Comparison of ENCODE assay signal across 8 cellular contexts in genomic region chr3:120595788-120596115, GRCh38. TPM values are rescaled to one million over a fixed set of nuclear protein-coding genes. Genes with fewer than 3 reads are reported as not detected.
DNase-seq lines count a peak whose midpoint lies in the region; ATAC-seq, FAIRE-seq and TF ChIP-seq lines count a peak whose summit lies in the region.

No MANE protein-coding gene starts in this region.

- H3K27me3 Mint-ChIP-seq in activated T-cell treated with anti-CD3 and anti-CD28 coated beads, Interleukin-2, amount 50 U/mL, for 4 hours (ENCODE audit: low read depth) = no peaks in the 10 kb centered on the region
- H3K27me3 Mint-ChIP-seq in astrocyte (ENCODE audit: low read depth, unreplicated experiment) = no peaks in the 10 kb centered on the region

- peak overlapping the region; percentile 92 for H3K27ac Mint-ChIP-seq in astrocyte (ENCODE audit: unreplicated experiment)

- H3K4me3 ChIP-seq in astrocyte (ENCODE audit: insufficient read depth, low read depth, low read length) (peak overlapping the region; percentile 97), liver (ENCODE audit: low read depth in 1 of 3, low read length in 3 of 3) (peak overlapping the region; percentile 76 to 93 (median 81)), thymus (ENCODE audit: low read length) (peak overlapping the region; percentile 80)

- H3K4me3 Mint-ChIP-seq in activated T-cell treated with anti-CD3 and anti-CD28 coated beads, Interleukin-2, amount 50 U/mL, for 4 hours = peak overlapping the region; percentile 93
- peak overlapping the region; percentile 95 for H3K4me3 Mint-ChIP-seq in astrocyte (ENCODE audit: unreplicated experiment)

- H3K36me3 ChIP-seq in astrocyte (ENCODE audit: insufficient read depth, low read length) (peaks cover 20% of the 10 kb centered on the region), liver (ENCODE audit: control insufficient read depth in 4 of 4, insufficient read depth in 3 of 4, low read depth in 1 of 4, low read length in 3 of 4) (peaks cover 0 to 13% (median 6%) of the 10 kb centered on the region in 4 donors), thymus (ENCODE audit: control insufficient read depth, insufficient read depth) (peaks cover 4% of the 10 kb centered on the region)

- FAIRE-seq in astrocyte (lab: Jason Lieb, UNC) = no peak

- H3K4me2 ChIP-seq in astrocyte (ENCODE audit: low read length) = peak overlapping the region; percentile 87

- H3K4me1 Mint-ChIP-seq in activated T-cell treated with anti-CD3 and anti-CD28 coated beads, Interleukin-2, amount 50 U/mL, for 4 hours (ENCODE audit: low read depth) = peaks cover 17% of the 10 kb centered on the region
- H3K4me1 Mint-ChIP-seq in astrocyte (ENCODE audit: low read depth, unreplicated experiment) = peaks cover 1% of the 10 kb centered on the region

- H3K79me2 ChIP-seq in astrocyte (ENCODE audit: insufficient read depth, low read length) = peaks cover 32% of the 10 kb centered on the region

- peak overlapping the region; percentile 90 for H3K27ac ChIP-seq in astrocyte (ENCODE audit: low read depth, low read length)
- peak overlapping the region; percentile 84 to 90 for H3K27ac ChIP-seq in liver (ENCODE audit: low read depth in 1 of 2, low read length in 2 of 2)
- H3K27ac ChIP-seq in thymus (ENCODE audit: low read depth) = peak overlapping the region; percentile 22

- peaks cover 9% of the 10 kb centered on the region for H4K20me1 ChIP-seq in astrocyte (ENCODE audit: insufficient read depth, low read length)

- peaks cover 10% of the 10 kb centered on the region for H3K4me1 ChIP-seq in astrocyte (ENCODE audit: insufficient read depth, low read length)
- H3K4me1 ChIP-seq in liver (ENCODE audit: control insufficient read depth in 4 of 4, insufficient read depth in 4 of 4, low read length in 3 of 4) = peaks cover 1 to 21% (median 11%) of the 10 kb centered on the region in 4 donors
- peaks cover 7% of the 10 kb centered on the region for H3K4me1 ChIP-seq in thymus (ENCODE audit: control insufficient read depth, insufficient read depth, low read length)

- H3K9ac ChIP-seq in astrocyte (ENCODE audit: low read length) (peak overlapping the region; percentile 98), liver (ENCODE audit: low read depth in 1 of 2, low read length in 2 of 2) (peak overlapping the region; percentile 73 to 92)

- H3K9me3 Mint-ChIP-seq in activated T-cell treated with anti-CD3 and anti-CD28 coated beads, Interleukin-2, amount 50 U/mL, for 4 hours = no peaks in the 10 kb centered on the region
- H3K9me3 Mint-ChIP-seq in astrocyte (ENCODE audit: unreplicated experiment) = no peaks in the 10 kb centered on the region

- no peak for DNase-seq in activated T-cell treated with anti-CD3 and anti-CD28 coated beads, Interleukin-2, amount 50 U/mL, for 4 hours
- DNase-seq in activated T-cell treated with anti-CD3 and anti-CD28 coated beads for 4 hours (no peak), astrocyte (ENCODE audit: low read depth) (no peak), NCI-H1105 treated with DMSO at 0.1 percent for 48 hours (lab: John Stamatoyannopoulos, UW) (no peak), epidermal melanocyte (ENCODE audit: insufficient read length, low spot score) (no peak)

- TF ChIP-seq CTCF in astrocyte (IDR thresholded peaks at IDR 0.05; ENCODE audit: insufficient read depth, low read depth, low read length) (no peak), liver (IDR thresholded peaks at IDR 0.05; ENCODE audit: low read depth, low read length, missing input control) (no peak)

- H3K9me3 ChIP-seq in astrocyte (ENCODE audit: insufficient read depth, low read depth, low read length) (no peaks in the 10 kb centered on the region), liver (ENCODE audit: control insufficient read depth in 4 of 4, low read length in 3 of 4) (no peaks in the 10 kb centered on the region), thymus (ENCODE audit: control insufficient read depth) (no peaks in the 10 kb centered on the region)

- no peaks in the 10 kb centered on the region for H3K36me3 Mint-ChIP-seq in activated T-cell treated with anti-CD3 and anti-CD28 coated beads, Interleukin-2, amount 50 U/mL, for 4 hours (ENCODE audit: insufficient read depth)
- H3K36me3 Mint-ChIP-seq in astrocyte (ENCODE audit: low read depth, unreplicated experiment) = no peaks in the 10 kb centered on the region

- 2% methylated on average over 4 of the region's 4 CpGs for WGBS in liver
- 3% methylated on average over 4 of the region's 4 CpGs for WGBS in thymus

- H3K27me3 ChIP-seq in astrocyte (ENCODE audit: insufficient read depth, low read length) (no peaks in the 10 kb centered on the region), liver (ENCODE audit: control insufficient read depth in 4 of 4, insufficient read depth in 4 of 4, low read length in 3 of 4) (no peaks in the 10 kb centered on the region), thymus (ENCODE audit: control insufficient read depth, insufficient read depth) (no peaks in the 10 kb centered on the region)

- no peak for ATAC-seq in activated T-cell treated with anti-CD3 and anti-CD28 coated beads, Interleukin-2, amount 50 U/mL, for 4 hours
- ATAC-seq in HG03378 (IDR thresholded peaks at IDR 0.05; ENCODE audit: unreplicated experiment) = no peak

- no peak for TF ChIP-seq RAD21 in liver (IDR thresholded peaks at IDR 0.05)

- H2AFZ ChIP-seq in astrocyte (ENCODE audit: low read depth, low read length) = peak overlapping the region; percentile 90

TF ChIP-seq in liver, 16 proteins besides CTCF, POLR2A, EP300 and RAD21:
- no peak for TF ChIP-seq FOXA1 (IDR thresholded peaks at IDR 0.05)
- TF ChIP-seq, protein P1, sequence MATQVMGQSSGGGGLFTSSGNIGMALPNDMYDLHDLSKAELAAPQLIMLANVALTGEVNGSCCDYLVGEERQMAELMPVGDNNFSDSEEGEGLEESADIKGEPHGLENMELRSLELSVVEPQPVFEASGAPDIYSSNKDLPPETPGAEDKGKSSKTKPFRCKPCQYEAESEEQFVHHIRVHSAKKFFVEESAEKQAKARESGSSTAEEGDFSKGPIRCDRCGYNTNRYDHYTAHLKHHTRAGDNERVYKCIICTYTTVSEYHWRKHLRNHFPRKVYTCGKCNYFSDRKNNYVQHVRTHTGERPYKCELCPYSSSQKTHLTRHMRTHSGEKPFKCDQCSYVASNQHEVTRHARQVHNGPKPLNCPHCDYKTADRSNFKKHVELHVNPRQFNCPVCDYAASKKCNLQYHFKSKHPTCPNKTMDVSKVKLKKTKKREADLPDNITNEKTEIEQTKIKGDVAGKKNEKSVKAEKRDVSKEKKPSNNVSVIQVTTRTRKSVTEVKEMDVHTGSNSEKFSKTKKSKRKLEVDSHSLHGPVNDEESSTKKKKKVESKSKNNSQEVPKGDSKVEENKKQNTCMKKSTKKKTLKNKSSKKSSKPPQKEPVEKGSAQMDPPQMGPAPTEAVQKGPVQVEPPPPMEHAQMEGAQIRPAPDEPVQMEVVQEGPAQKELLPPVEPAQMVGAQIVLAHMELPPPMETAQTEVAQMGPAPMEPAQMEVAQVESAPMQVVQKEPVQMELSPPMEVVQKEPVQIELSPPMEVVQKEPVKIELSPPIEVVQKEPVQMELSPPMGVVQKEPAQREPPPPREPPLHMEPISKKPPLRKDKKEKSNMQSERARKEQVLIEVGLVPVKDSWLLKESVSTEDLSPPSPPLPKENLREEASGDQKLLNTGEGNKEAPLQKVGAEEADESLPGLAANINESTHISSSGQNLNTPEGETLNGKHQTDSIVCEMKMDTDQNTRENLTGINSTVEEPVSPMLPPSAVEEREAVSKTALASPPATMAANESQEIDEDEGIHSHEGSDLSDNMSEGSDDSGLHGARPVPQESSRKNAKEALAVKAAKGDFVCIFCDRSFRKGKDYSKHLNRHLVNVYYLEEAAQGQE (IDR thresholded peaks at IDR 0.05) = no peak
- TF ChIP-seq, protein P2, sequence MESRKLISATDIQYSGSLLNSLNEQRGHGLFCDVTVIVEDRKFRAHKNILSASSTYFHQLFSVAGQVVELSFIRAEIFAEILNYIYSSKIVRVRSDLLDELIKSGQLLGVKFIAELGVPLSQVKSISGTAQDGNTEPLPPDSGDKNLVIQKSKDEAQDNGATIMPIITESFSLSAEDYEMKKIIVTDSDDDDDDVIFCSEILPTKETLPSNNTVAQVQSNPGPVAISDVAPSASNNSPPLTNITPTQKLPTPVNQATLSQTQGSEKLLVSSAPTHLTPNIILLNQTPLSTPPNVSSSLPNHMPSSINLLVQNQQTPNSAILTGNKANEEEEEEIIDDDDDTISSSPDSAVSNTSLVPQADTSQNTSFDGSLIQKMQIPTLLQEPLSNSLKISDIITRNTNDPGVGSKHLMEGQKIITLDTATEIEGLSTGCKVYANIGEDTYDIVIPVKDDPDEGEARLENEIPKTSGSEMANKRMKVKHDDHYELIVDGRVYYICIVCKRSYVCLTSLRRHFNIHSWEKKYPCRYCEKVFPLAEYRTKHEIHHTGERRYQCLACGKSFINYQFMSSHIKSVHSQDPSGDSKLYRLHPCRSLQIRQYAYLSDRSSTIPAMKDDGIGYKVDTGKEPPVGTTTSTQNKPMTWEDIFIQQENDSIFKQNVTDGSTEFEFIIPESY (IDR thresholded peaks at IDR 0.05) = no peak
- TF ChIP-seq YY1 (IDR thresholded peaks at IDR 0.05) = no peak
- TF ChIP-seq JUND (IDR thresholded peaks at IDR 0.05) = no peak
- no peak for TF ChIP-seq EGR1 (IDR thresholded peaks at IDR 0.05; ENCODE audit: low read depth in 2 of 2)
- TF ChIP-seq NR2F2 (IDR thresholded peaks at IDR 0.05) = no peak
- no peak for TF ChIP-seq RXRA (IDR thresholded peaks at IDR 0.05)
- TF ChIP-seq SP1 (IDR thresholded peaks at IDR 0.05) = no peak
- TF ChIP-seq GABPA (IDR thresholded peaks at IDR 0.05 in 1 of 2, conservative IDR thresholded peaks at IDR 0.05 in 1 of 2) = no peak
- no peak for TF ChIP-seq FOXA2 (IDR thresholded peaks at IDR 0.05)
- no peak for TF ChIP-seq MAX (IDR thresholded peaks at IDR 0.05)
- no peak for TF ChIP-seq HNF4A (conservative IDR thresholded peaks at IDR 0.05)
- TF ChIP-seq ATF3 (IDR thresholded peaks at IDR 0.05) = no peak
- no peak for TF ChIP-seq HNF4G (IDR thresholded peaks at IDR 0.05)
- no peak for TF ChIP-seq TAF1 (conservative IDR thresholded peaks at IDR 0.05)

RNA-seq across cellular contexts. Expression of gene NDUFB4, which starts 0.4 kb away (rescaled TPM):
- total RNA-seq in activated T-cell treated with anti-CD3 and anti-CD28 coated beads, Interleukin-2, amount 50 U/mL, for 4 hours = 100 to 1,000 TPM in 2 of 3 donors, 10 to 100 TPM in 1; 93.2 to 108 (median 104) TPM
- total RNA-seq in astrocyte = 107 and 109 TPM in 2 replicates
- total RNA-seq in liver = 10 to 100 TPM; 28.4 to 29.8 TPM
- polyA plus RNA-seq in liver = 100 to 1,000 TPM; 124 to 269 TPM
- polyA plus RNA-seq in thymus = 199 TPM

Comparison
In these comparisons a context has a peak if more than half of its experiments do, and no peak if none do; other contexts are left out.
1. H3K27ac ChIP-seq: peak in every context shown above with its lines; median percentile 90 in astrocyte; 87 in liver; 22 in thymus.